ENCODE assay signal across 13 cellular contexts in the genomic region with DNA sequence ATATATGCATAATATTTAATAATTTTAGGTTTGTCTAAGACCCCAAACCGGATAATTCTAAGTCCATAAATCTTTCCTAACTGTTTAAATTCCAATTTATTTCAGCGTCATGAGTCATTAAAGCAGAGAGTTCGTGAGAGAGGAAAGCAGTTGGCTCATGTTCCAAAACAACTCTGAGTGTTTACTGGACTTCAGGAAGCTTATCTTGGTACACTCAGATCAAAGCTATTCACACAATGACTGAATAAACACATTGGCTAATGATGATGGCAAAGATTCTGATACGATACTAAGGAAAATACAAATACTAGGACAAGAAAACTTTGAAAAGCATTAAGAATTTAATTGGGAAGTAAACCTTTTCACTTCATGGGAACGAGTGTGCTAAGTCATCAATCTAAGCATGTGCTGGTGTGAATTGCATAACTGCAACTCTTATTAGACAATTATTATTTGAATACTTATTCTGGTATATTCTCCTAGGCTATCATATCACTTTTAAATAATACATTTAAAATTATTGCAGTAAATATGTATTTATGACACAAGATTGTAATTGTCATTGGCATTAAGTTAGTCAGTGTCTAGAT. TPM values are rescaled to one million over a fixed set of nuclear protein-coding genes. Genes with fewer than 3 reads are reported as not detected.
DNase-seq lines count a peak whose midpoint lies in the region; ATAC-seq and TF ChIP-seq lines count a peak whose summit lies in the region.
"Had no signal": no experiment of that assay in that cellular context is flagged by ENCODE, and none has a peak within 500 bp of the region (broad histone marks: within the 10 kb centered on the region; RNA-seq: fewer than 3 reads in every experiment).

No MANE protein-coding gene starts in this region.

- ATAC-seq in psoas muscle = peak in 1 of 4 donors; percentile 46
- no peak for ATAC-seq in esophagus mucosa
- no peak for ATAC-seq in HG03521 (IDR thresholded peaks at IDR 0.05; ENCODE audit: unreplicated experiment)
- ATAC-seq: activated naive CD4-positive, alpha-beta T cell treated with anti-CD3 and anti-CD28 coated beads, Interleukin-2, amount 50 U/mL, for 72 hours had no signal

- peak overlapping the region; percentile 21 for H3K27ac ChIP-seq in psoas muscle
- H3K27ac ChIP-seq: KMS-11 had no signal

- no peak for TF ChIP-seq CTCF in psoas muscle (IDR thresholded peaks at IDR 0.05)

- no peaks in the 10 kb centered on the region for H3K27me3 ChIP-seq in psoas muscle (ENCODE audit: insufficient read depth in 3 of 3, low read length in 2 of 3)

- intact Hi-C loops in psoas muscle (cut with DNase I) = no loop called here

- H3K4me1 ChIP-seq in psoas muscle = no peaks in the 10 kb centered on the region

- WGBS in psoas muscle, 3 donors = 26 to 28% (median 26%) methylated on average over 5 of the region's 5 CpGs

- DNase-seq in DMS79 (lab: John Stamatoyannopoulos, UW) (peak; percentile 70), NCI-H748 treated with DMSO at 0.1 percent for 48 hours (lab: John Stamatoyannopoulos, UW) (peak; percentile 14), fibroblast of peridontal ligament (ENCODE audit: extremely low read depth) (peak; percentile 54), psoas muscle (no peak), NAMALWA (ENCODE audit: low spot score) (no peak)
- DNase-seq in activated CD4-positive, alpha-beta T cell treated with anti-CD3 and anti-CD28 coated beads for 48 hours = no peak
- DNase-seq: activated CD4-positive, CD25-positive, alpha-beta regulatory T cell treated with anti-CD3 and anti-CD28 coated beads, Interleukin-2, amount 50 U/mL, for 72 hours; erythroblast; nephron progenitor cell had no signal

- no peaks in the 10 kb centered on the region for H3K36me3 ChIP-seq in psoas muscle (ENCODE audit: insufficient read depth in 1 of 2, low read depth in 1 of 2)

- no peaks in the 10 kb centered on the region for H3K9me3 ChIP-seq in psoas muscle

- no peak overlapping the region for H3K4me3 ChIP-seq in psoas muscle

RNA-seq across cellular contexts. Expression of gene CLEC14A, which starts 34.8 kb away (rescaled TPM):
- total RNA-seq in psoas muscle = 10 to 100 TPM; 17.9 to 29.5 (median 19.9) TPM
- 10 to 100 TPM; 16.0 to 35.4 (median 22.7) TPM for polyA plus RNA-seq in psoas muscle
- total RNA-seq in esophagus mucosa = 4.1 TPM
- total RNA-seq: activated naive CD4-positive, alpha-beta T cell treated with anti-CD3 and anti-CD28 coated beads, Interleukin-2, amount 50 U/mL, for 72 hours had no signal

Comparison
In these comparisons a context has a peak if more than half of its experiments do, and no peak if none do; other contexts are left out.
1. DNase-seq: peak in DMS79 (single experiment), NCI-H748 treated with DMSO at 0.1 percent for 48 hours (single experiment) and fibroblast of peridontal ligament (single experiment); none in psoas muscle (0 of 2), NAMALWA (single experiment) and activated CD4-positive, alpha-beta T cell treated with anti-CD3 and anti-CD28 coated beads for 48 hours (single experiment).